In the genomic region with DNA sequence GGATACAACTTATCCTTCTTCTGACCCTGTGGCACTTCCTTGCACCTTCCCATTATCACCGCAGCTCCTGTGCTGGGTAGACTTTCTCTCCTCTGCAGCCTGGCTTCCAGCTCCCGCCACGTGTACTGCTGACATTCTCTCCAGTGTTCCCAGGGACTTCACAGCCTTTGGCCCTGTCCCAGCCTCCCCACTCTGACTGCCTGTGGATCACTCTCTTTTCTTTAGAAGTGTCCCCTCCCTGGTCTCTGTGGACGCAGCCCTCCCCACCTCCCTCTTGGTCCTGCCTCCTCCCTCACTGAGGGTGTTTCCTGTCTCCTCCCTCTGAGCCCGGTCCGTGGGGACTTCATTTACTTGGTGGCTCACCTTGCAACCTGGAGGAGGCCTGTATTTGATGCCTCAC, we compare ENCODE assay signal across 10 cellular contexts. TPM values are rescaled to one million over a fixed set of nuclear protein-coding genes. Genes with fewer than 3 reads are reported as not detected.
DNase-seq lines count a peak whose midpoint lies in the region; ATAC-seq and TF ChIP-seq lines count a peak whose summit lies in the region.
"Had no signal": no experiment of that assay in that cellular context is flagged by ENCODE, and none has a peak within 500 bp of the region (broad histone marks: within the 10 kb centered on the region; RNA-seq: fewer than 3 reads in every experiment).

No MANE protein-coding gene starts in this region.

- peaks cover 86% of the 10 kb centered on the region for H3K4me1 Mint-ChIP-seq in glutamatergic neuron (ENCODE audit: low read depth, unreplicated experiment)
- H3K4me1 Mint-ChIP-seq in neural crest cell, result peaks cover 70% of the 10 kb centered on the region

- peaks cover 3% of the 10 kb centered on the region for H3K9me3 Mint-ChIP-seq in glutamatergic neuron (ENCODE audit: unreplicated experiment)
- no peaks in the 10 kb centered on the region for H3K9me3 Mint-ChIP-seq in neural crest cell

- ATAC-seq in GM18909 (IDR thresholded peaks at IDR 0.05; ENCODE audit: poor library complexity, unreplicated experiment) (no peak), GM19455 (IDR thresholded peaks at IDR 0.05; ENCODE audit: unreplicated experiment) (no peak)

- H3K27me3 Mint-ChIP-seq in glutamatergic neuron (ENCODE audit: unreplicated experiment) (peaks cover 10% of the 10 kb centered on the region), neural crest cell (ENCODE audit: low read depth) (no peaks in the 10 kb centered on the region)

- H3K36me3 Mint-ChIP-seq in glutamatergic neuron (ENCODE audit: unreplicated experiment) (no peaks in the 10 kb centered on the region), neural crest cell (ENCODE audit: low read depth) (no peaks in the 10 kb centered on the region)

- peaks cover 39 to 57% (median 50%) of the 10 kb centered on the region in 10 experiments for H3K4me1 ChIP-seq in BLaER1 treated with 17β-estradiol and CSF1 and Interleukin-3, amounts not matched to agents 10 nM and 100 nM

- no peaks in the 10 kb centered on the region for H3K27me3 ChIP-seq in BLaER1 treated with 17β-estradiol and CSF1 and Interleukin-3, amounts not matched to agents 10 nM and 100 nM
- no peaks in the 10 kb centered on the region for H3K27me3 ChIP-seq in WERI-Rb-1 (ENCODE audit: insufficient read depth, low read depth, severe bottlenecking)
- H3K27me3 ChIP-seq: ovary had no signal

- peak overlapping the region in 10 of 11 experiments; percentile 52 to 92 (median 73); a peak in 19 of 22 replicates for H3K4me2 ChIP-seq in BLaER1 treated with 17β-estradiol and CSF1 and Interleukin-3, amounts not matched to agents 10 nM and 100 nM

- DNase-seq in WERI-Rb-1, result no peak
- DNase-seq in glutamatergic neuron, result no peak
- DNase-seq in neural crest cell (ENCODE audit: low read depth, low spot score), result no peak
- DNase-seq in NK-92 treated with Interleukin-12 subunit alpha and Interleukin-12 subunit beta, amount 100 ng/mL, for 24 hours (lab: John Stamatoyannopoulos, UW), result no peak
- DNase-seq in DMS153 treated with DMSO at 0.1 percent for 48 hours (lab: John Stamatoyannopoulos, UW; ENCODE audit: unreplicated experiment), result no peak
- DNase-seq: NCI-H1694 treated with DMSO at 0.1 percent for 48 hours had no signal

- H3K4me3 ChIP-seq in BLaER1 treated with 17β-estradiol and CSF1 and Interleukin-3, amounts not matched to agents 10 nM and 100 nM, result no peak overlapping the region
- no peak overlapping the region for H3K4me3 ChIP-seq in WERI-Rb-1 (ENCODE audit: low read depth, low read length)
- H3K4me3 ChIP-seq: ovary had no signal

- no peaks in the 10 kb centered on the region for H3K9me3 ChIP-seq in BLaER1 treated with 17β-estradiol and CSF1 and Interleukin-3, amounts not matched to agents 10 nM and 100 nM (replicated peaks in 1 of 11)
- no peaks in the 10 kb centered on the region for H3K9me3 ChIP-seq in WERI-Rb-1 (ENCODE audit: severe bottlenecking)
- H3K9me3 ChIP-seq: ovary had no signal

- no peaks in the 10 kb centered on the region for H3K36me3 ChIP-seq in BLaER1 treated with 17β-estradiol and CSF1 and Interleukin-3, amounts not matched to agents 10 nM and 100 nM
- peaks cover 11% of the 10 kb centered on the region for H3K36me3 ChIP-seq in WERI-Rb-1
- H3K36me3 ChIP-seq: ovary had no signal

- H3K4me3 Mint-ChIP-seq in glutamatergic neuron (ENCODE audit: unreplicated experiment) (peak overlapping the region; percentile 72), neural crest cell (no peak overlapping the region)

- H3K27ac Mint-ChIP-seq in glutamatergic neuron (ENCODE audit: unreplicated experiment) (peak overlapping the region; percentile 79), neural crest cell (ENCODE audit: unreplicated experiment) (peak overlapping the region; percentile 92)

- no peak overlapping the region for H3K9ac ChIP-seq in BLaER1 treated with 17β-estradiol and CSF1 and Interleukin-3, amounts not matched to agents 10 nM and 100 nM

- no peak overlapping the region for H3K27ac ChIP-seq in BLaER1 treated with 17β-estradiol and CSF1 and Interleukin-3, amounts not matched to agents 10 nM and 100 nM
- H3K27ac ChIP-seq in WERI-Rb-1, result peak overlapping the region; percentile 87

- no peak for TF ChIP-seq CTCF in WERI-Rb-1 (IDR thresholded peaks at IDR 0.05; ENCODE audit: low read depth, low read length)
- TF ChIP-seq CTCF in glutamatergic neuron (IDR thresholded peaks at IDR 0.05; ENCODE audit: partially characterized antibody, unreplicated experiment), result no peak
- no peak for TF ChIP-seq CTCF in neural crest cell (conservative IDR thresholded peaks at IDR 0.05)

- peaks cover 0 to 90% (median 55%) of the 10 kb centered on the region in 11 experiments; a peak in 18 of 22 replicates for H4K20me1 ChIP-seq in BLaER1 treated with 17β-estradiol and CSF1 and Interleukin-3, amounts not matched to agents 10 nM and 100 nM

RNA-seq across cellular contexts. Expression of a gene that starts 17.4 kb away (rescaled TPM):
- total RNA-seq in glutamatergic neuron (ENCODE audit: unreplicated experiment) (49.4 TPM), neural crest cell (14.2 and 17.7 TPM in 2 replicates)

RNA-seq across cellular contexts. Expression of a gene that starts 56.6 kb away (rescaled TPM):
- total RNA-seq in glutamatergic neuron (ENCODE audit: unreplicated experiment) (61.1 TPM), neural crest cell (48.8 and 57.3 TPM in 2 replicates)
